In genomic region chr7:112162161-112163020, GRCh38 we compare ENCODE assay signal across 1 cellular context.
A peak's percentile ranks its signal among the peaks of the same experiment; 100 is the strongest.
TF ChIP-seq lines count a peak whose summit lies in the region.

No MANE protein-coding gene starts in this region.

TF ChIP-seq in HepG2, 621 proteins besides CTCF, POLR2A, EP300 and RAD21 (continued from another document and continues in another):
- TF ChIP-seq, protein P1, sequence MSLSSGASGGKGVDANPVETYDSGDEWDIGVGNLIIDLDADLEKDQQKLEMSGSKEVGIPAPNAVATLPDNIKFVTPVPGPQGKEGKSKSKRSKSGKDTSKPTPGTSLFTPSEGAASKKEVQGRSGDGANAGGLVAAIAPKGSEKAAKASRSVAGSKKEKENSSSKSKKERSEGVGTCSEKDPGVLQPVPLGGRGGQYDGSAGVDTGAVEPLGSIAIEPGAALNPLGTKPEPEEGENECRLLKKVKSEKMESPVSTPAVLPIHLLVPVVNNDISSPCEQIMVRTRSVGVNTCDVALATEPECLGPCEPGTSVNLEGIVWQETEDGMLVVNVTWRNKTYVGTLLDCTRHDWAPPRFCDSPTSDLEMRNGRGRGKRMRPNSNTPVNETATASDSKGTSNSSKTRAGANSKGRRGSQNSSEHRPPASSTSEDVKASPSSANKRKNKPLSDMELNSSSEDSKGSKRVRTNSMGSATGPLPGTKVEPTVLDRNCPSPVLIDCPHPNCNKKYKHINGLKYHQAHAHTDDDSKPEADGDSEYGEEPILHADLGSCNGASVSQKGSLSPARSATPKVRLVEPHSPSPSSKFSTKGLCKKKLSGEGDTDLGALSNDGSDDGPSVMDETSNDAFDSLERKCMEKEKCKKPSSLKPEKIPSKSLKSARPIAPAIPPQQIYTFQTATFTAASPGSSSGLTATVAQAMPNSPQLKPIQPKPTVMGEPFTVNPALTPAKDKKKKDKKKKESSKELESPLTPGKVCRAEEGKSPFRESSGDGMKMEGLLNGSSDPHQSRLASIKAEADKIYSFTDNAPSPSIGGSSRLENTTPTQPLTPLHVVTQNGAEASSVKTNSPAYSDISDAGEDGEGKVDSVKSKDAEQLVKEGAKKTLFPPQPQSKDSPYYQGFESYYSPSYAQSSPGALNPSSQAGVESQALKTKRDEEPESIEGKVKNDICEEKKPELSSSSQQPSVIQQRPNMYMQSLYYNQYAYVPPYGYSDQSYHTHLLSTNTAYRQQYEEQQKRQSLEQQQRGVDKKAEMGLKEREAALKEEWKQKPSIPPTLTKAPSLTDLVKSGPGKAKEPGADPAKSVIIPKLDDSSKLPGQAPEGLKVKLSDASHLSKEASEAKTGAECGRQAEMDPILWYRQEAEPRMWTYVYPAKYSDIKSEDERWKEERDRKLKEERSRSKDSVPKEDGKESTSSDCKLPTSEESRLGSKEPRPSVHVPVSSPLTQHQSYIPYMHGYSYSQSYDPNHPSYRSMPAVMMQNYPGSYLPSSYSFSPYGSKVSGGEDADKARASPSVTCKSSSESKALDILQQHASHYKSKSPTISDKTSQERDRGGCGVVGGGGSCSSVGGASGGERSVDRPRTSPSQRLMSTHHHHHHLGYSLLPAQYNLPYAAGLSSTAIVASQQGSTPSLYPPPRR (CRISPR knock-in tag; IDR thresholded peaks at IDR 0.05; ENCODE audit: borderline replicate concordance) = peak; percentile 66; the same call in 1 of the 2 replicates
- TF ChIP-seq ZNF292 (CRISPR knock-in tag; IDR thresholded peaks at IDR 0.05; ENCODE audit: borderline replicate concordance, low read depth) = peak; percentile 65; the same call in 1 of the 2 replicates
- TF ChIP-seq MXD4 (CRISPR knock-in tag; IDR thresholded peaks at IDR 0.05) = no peak
- 0 out of 2 replicates have a peak, but pooled peaks have one; percentile 13 for TF ChIP-seq SP5 (CRISPR knock-in tag; IDR thresholded peaks at IDR 0.05; ENCODE audit: borderline replicate concordance, low read depth)
- peak; percentile 25 for TF ChIP-seq HNRNPK (IDR thresholded peaks at IDR 0.05; ENCODE audit: low read depth, low read length, poor library complexity, severe bottlenecking)
- TF ChIP-seq, protein P2, sequence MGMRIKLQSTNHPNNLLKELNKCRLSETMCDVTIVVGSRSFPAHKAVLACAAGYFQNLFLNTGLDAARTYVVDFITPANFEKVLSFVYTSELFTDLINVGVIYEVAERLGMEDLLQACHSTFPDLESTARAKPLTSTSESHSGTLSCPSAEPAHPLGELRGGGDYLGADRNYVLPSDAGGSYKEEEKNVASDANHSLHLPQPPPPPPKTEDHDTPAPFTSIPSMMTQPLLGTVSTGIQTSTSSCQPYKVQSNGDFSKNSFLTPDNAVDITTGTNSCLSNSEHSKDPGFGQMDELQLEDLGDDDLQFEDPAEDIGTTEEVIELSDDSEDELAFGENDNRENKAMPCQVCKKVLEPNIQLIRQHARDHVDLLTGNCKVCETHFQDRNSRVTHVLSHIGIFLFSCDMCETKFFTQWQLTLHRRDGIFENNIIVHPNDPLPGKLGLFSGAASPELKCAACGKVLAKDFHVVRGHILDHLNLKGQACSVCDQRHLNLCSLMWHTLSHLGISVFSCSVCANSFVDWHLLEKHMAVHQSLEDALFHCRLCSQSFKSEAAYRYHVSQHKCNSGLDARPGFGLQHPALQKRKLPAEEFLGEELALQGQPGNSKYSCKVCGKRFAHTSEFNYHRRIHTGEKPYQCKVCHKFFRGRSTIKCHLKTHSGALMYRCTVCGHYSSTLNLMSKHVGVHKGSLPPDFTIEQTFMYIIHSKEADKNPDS (CRISPR knock-in tag; IDR thresholded peaks at IDR 0.05) = no peak
- TF ChIP-seq KAT8 (CRISPR knock-in tag; IDR thresholded peaks at IDR 0.05) = 0 out of 2 replicates have a peak, but pooled peaks have one; percentile 43
- TF ChIP-seq, protein P3, sequence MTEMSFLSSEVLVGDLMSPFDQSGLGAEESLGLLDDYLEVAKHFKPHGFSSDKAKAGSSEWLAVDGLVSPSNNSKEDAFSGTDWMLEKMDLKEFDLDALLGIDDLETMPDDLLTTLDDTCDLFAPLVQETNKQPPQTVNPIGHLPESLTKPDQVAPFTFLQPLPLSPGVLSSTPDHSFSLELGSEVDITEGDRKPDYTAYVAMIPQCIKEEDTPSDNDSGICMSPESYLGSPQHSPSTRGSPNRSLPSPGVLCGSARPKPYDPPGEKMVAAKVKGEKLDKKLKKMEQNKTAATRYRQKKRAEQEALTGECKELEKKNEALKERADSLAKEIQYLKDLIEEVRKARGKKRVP (CRISPR knock-in tag; IDR thresholded peaks at IDR 0.05) = peak in 1 of 2 experiments; percentile 57; a peak in 1 of 4 replicates
- TF ChIP-seq KAT7 (CRISPR knock-in tag; IDR thresholded peaks at IDR 0.05; ENCODE audit: borderline replicate concordance) = no peak
- no peak for TF ChIP-seq CEBPB (IDR thresholded peaks at IDR 0.05; ENCODE audit: borderline replicate concordance, low read depth, low read length)
- no peak for TF ChIP-seq ZFP91 (CRISPR knock-in tag; IDR thresholded peaks at IDR 0.05; ENCODE audit: borderline replicate concordance)
- TF ChIP-seq FOXA1 (IDR thresholded peaks at IDR 0.05) = no peak
- TF ChIP-seq FOXA1 (CRISPR knock-in tag; IDR thresholded peaks at IDR 0.05) = 0 out of 2 replicates have a peak, but pooled peaks have one; percentile 10
- peak; percentile 88 for TF ChIP-seq TFE3 (CRISPR knock-in tag; IDR thresholded peaks at IDR 0.05)
- TF ChIP-seq RBM22 (optimal IDR thresholded peaks at IDR 0.05; ENCODE audit: low read length) = peak; percentile 49
- TF ChIP-seq GATAD1 (CRISPR knock-in tag; IDR thresholded peaks at IDR 0.05) = peak; percentile 24; the same call in 1 of the 2 replicates
- TF ChIP-seq JUN (CRISPR knock-in tag; IDR thresholded peaks at IDR 0.05) = 0 out of 2 replicates have a peak, but pooled peaks have one; percentile 35
- 0 out of 2 replicates have a peak, but pooled peaks have one; percentile 44 for TF ChIP-seq KDM2A (CRISPR knock-in tag; IDR thresholded peaks at IDR 0.05; ENCODE audit: borderline replicate concordance, low read depth)
- TF ChIP-seq, protein P4, sequence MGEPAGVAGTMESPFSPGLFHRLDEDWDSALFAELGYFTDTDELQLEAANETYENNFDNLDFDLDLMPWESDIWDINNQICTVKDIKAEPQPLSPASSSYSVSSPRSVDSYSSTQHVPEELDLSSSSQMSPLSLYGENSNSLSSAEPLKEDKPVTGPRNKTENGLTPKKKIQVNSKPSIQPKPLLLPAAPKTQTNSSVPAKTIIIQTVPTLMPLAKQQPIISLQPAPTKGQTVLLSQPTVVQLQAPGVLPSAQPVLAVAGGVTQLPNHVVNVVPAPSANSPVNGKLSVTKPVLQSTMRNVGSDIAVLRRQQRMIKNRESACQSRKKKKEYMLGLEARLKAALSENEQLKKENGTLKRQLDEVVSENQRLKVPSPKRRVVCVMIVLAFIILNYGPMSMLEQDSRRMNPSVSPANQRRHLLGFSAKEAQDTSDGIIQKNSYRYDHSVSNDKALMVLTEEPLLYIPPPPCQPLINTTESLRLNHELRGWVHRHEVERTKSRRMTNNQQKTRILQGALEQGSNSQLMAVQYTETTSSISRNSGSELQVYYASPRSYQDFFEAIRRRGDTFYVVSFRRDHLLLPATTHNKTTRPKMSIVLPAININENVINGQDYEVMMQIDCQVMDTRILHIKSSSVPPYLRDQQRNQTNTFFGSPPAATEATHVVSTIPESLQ (CRISPR knock-in tag; conservative IDR thresholded peaks at IDR 0.05) = no peak
- TF ChIP-seq IKZF5 (CRISPR knock-in tag; IDR thresholded peaks at IDR 0.05) = peak; percentile 92
- TF ChIP-seq, protein P5, sequence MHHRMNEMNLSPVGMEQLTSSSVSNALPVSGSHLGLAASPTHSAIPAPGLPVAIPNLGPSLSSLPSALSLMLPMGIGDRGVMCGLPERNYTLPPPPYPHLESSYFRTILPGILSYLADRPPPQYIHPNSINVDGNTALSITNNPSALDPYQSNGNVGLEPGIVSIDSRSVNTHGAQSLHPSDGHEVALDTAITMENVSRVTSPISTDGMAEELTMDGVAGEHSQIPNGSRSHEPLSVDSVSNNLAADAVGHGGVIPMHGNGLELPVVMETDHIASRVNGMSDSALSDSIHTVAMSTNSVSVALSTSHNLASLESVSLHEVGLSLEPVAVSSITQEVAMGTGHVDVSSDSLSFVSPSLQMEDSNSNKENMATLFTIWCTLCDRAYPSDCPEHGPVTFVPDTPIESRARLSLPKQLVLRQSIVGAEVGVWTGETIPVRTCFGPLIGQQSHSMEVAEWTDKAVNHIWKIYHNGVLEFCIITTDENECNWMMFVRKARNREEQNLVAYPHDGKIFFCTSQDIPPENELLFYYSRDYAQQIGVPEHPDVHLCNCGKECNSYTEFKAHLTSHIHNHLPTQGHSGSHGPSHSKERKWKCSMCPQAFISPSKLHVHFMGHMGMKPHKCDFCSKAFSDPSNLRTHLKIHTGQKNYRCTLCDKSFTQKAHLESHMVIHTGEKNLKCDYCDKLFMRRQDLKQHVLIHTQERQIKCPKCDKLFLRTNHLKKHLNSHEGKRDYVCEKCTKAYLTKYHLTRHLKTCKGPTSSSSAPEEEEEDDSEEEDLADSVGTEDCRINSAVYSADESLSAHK (CRISPR knock-in tag; IDR thresholded peaks at IDR 0.05; ENCODE audit: borderline replicate concordance) = no peak
- no peak for TF ChIP-seq ZNF879 (CRISPR knock-in tag; IDR thresholded peaks at IDR 0.05)
- TF ChIP-seq HMG20A (CRISPR knock-in tag; IDR thresholded peaks at IDR 0.05; ENCODE audit: borderline replicate concordance) = peak; percentile 19; the same call in 1 of the 2 replicates
- peak; percentile 65 for TF ChIP-seq ZMYM4 (CRISPR knock-in tag; IDR thresholded peaks at IDR 0.05)
- no peak for TF ChIP-seq NRL (CRISPR knock-in tag; IDR thresholded peaks at IDR 0.05; ENCODE audit: borderline replicate concordance)
- peak; percentile 39 for TF ChIP-seq PRPF4 (IDR thresholded peaks at IDR 0.05; ENCODE audit: low read depth, low read length, poor library complexity, severe bottlenecking)
- no peak for TF ChIP-seq ZNF766 (CRISPR knock-in tag; IDR thresholded peaks at IDR 0.05; ENCODE audit: borderline replicate concordance)
- TF ChIP-seq TBL1XR1 (IDR thresholded peaks at IDR 0.05; ENCODE audit: borderline replicate concordance, low read length, partially characterized antibody) = peak; percentile 43
- TF ChIP-seq PPARG (CRISPR knock-in tag; conservative IDR thresholded peaks at IDR 0.05) = peak; percentile 97
- TF ChIP-seq HOXD1 (CRISPR knock-in tag; IDR thresholded peaks at IDR 0.05) = no peak
- TF ChIP-seq TEAD3 (CRISPR knock-in tag; optimal IDR thresholded peaks at IDR 0.05; ENCODE audit: borderline replicate concordance) = peak; percentile 86
- TF ChIP-seq, protein P6, sequence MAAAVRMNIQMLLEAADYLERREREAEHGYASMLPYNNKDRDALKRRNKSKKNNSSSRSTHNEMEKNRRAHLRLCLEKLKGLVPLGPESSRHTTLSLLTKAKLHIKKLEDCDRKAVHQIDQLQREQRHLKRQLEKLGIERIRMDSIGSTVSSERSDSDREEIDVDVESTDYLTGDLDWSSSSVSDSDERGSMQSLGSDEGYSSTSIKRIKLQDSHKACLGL (CRISPR knock-in tag; IDR thresholded peaks at IDR 0.05) = no peak
- TF ChIP-seq SIX4 (CRISPR knock-in tag; IDR thresholded peaks at IDR 0.05) = no peak
- peak; percentile 86 for TF ChIP-seq SALL1 (CRISPR knock-in tag; IDR thresholded peaks at IDR 0.05)
- TF ChIP-seq ZNF552 (CRISPR knock-in tag; IDR thresholded peaks at IDR 0.05; ENCODE audit: borderline replicate concordance) = no peak
- no peak for TF ChIP-seq ZNF30 (CRISPR knock-in tag; IDR thresholded peaks at IDR 0.05)
